In the genomic region with DNA sequence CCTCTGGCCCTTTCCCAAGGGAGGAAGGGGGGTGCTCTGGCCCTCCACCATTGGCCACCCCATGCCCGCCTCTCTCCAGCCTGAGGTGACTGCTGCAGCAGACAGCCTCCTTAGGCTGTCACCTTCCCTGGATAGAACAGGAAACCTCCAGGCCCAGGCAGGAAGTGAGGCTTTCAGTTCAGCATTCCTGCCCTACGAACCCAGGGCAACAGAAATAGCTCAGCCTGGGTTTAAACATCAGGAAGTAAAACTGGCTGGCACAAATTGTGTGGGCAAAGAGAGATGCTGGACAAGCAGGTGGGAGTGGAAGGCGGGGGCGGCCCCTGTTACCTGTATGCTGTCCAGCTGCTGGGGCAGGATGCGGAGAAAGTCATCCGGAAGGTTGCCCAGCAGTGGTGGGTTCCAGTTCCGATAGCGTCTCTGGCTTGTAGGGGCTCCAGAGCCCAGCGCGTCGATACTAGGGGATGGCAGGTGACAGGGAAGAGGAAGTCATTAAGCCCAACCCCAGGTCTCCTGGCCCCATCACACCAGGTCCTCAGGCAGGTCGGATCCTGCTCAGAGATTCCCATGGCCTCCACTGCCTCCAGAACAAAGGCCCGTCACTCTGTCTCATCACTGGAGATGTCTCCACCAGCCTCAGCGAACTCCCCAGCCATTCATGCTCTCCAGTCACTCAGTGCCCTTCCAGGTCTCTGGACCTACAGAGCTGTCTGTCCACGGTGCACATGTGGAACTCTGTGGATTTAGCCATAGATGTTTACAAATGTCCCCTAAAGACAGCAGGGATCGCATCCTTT, we compare ENCODE assay signal across 9 cellular contexts. TPM values are rescaled to one million over a fixed set of nuclear protein-coding genes. Genes with fewer than 3 reads are reported as not detected.
A peak's percentile ranks its signal among the peaks of the same experiment; 100 is the strongest.
DNase-seq lines count a peak whose midpoint lies in the region; ATAC-seq and TF ChIP-seq lines count a peak whose summit lies in the region.
"Had no signal": no experiment of that assay in that cellular context is flagged by ENCODE, and none has a peak within 500 bp of the region (broad histone marks: within the 10 kb centered on the region; RNA-seq: fewer than 3 reads in every experiment).

No MANE protein-coding gene starts in this region.

- H3K4me3 ChIP-seq in HUES6 (ENCODE audit: low read depth, low read length): no peak overlapping the region
- no peak overlapping the region for H3K4me3 ChIP-seq in brain microvascular endothelial cell (ENCODE audit: low read depth, low read length)
- H3K4me3 ChIP-seq in lower lobe of right lung: no peak overlapping the region
- no peak overlapping the region for H3K4me3 ChIP-seq in thoracic aorta

- ATAC-seq in lower lobe of right lung (no peak), thoracic aorta (ENCODE audit: insufficient number of reproducible peaks, low FRiP score, low read depth) (no peak), GM21367 (IDR thresholded peaks at IDR 0.05; ENCODE audit: unreplicated experiment) (no peak), GM21423 (IDR thresholded peaks at IDR 0.05; ENCODE audit: unreplicated experiment) (no peak)

- in situ Hi-C loops in brain microvascular endothelial cell (cut with HindIII; ENCODE audit: low pct_ligation_motif_present, low sequenced_read_pairs): no loop called here

- TF ChIP-seq CTCF in brain microvascular endothelial cell (IDR thresholded peaks at IDR 0.05; ENCODE audit: low read depth, low read length, missing control alignments) (no peak), lower lobe of right lung (IDR thresholded peaks at IDR 0.05) (no peak), thoracic aorta (IDR thresholded peaks at IDR 0.05) (no peak)

- DNase-seq in brain microvascular endothelial cell: no peak
- no peak for DNase-seq in lower lobe of right lung
- DNase-seq in thoracic aorta (ENCODE audit: low spot score): no peak
- DNase-seq in activated CD8-positive, alpha-beta memory T cell treated with anti-CD3 and anti-CD28 coated beads, Interleukin-2, amount 50 U/mL, for 4 hours: no peak
- DNase-seq: activated CD4-positive, alpha-beta memory T cell treated with anti-CD3 and anti-CD28 coated beads for 36 hours; NCI-H226 had no signal

- no peaks in the 10 kb centered on the region for H3K9me3 ChIP-seq in HUES6 (ENCODE audit: control insufficient read depth, insufficient read depth, low read depth, low read length)
- H3K9me3 ChIP-seq in lower lobe of right lung: no peaks in the 10 kb centered on the region
- no peaks in the 10 kb centered on the region for H3K9me3 ChIP-seq in thoracic aorta

- H3K36me3 ChIP-seq in HUES6 (ENCODE audit: control insufficient read depth, insufficient read depth, low read length) (no peaks in the 10 kb centered on the region), brain microvascular endothelial cell (replicated peaks) (peaks cover 7% of the 10 kb centered on the region), lower lobe of right lung (peaks cover 67% of the 10 kb centered on the region), thoracic aorta (peaks cover 10% of the 10 kb centered on the region)

- H3K27me3 ChIP-seq in HUES6 (ENCODE audit: control insufficient read depth, insufficient read depth, low read length) (peaks cover 10% of the 10 kb centered on the region; the same call in 1 of the 2 replicates), brain microvascular endothelial cell (replicated peaks) (no peaks in the 10 kb centered on the region), lower lobe of right lung (ENCODE audit: low read depth) (no peaks in the 10 kb centered on the region), thoracic aorta (replicated peaks; ENCODE audit: insufficient read depth) (no peaks in the 10 kb centered on the region)

- intact Hi-C loops in lower lobe of right lung (cut with DNase I): no loop called here

- peak overlapping the region; percentile 87; the same call in 1 of the 2 replicates for H3K27ac ChIP-seq in HUES6 (ENCODE audit: low read depth, low read length)
- H3K27ac ChIP-seq in brain microvascular endothelial cell: peak overlapping the region; percentile 87
- peak overlapping the region; percentile 78 for H3K27ac ChIP-seq in lower lobe of right lung
- H3K27ac ChIP-seq in thoracic aorta: peak overlapping the region; percentile 90 to 91

- H3K9ac ChIP-seq in HUES6 (ENCODE audit: low read length): peak overlapping the region; percentile 86

- H3K4me1 ChIP-seq in HUES6 (ENCODE audit: control insufficient read depth, insufficient read depth, low read length) (peaks cover 69% of the 10 kb centered on the region), lower lobe of right lung (peaks cover 48% of the 10 kb centered on the region), thoracic aorta (ENCODE audit: control insufficient read depth in 1 of 2, low read depth in 2 of 2) (peaks cover 46 to 70% of the 10 kb centered on the region in 2 donors)

RNA-seq across cellular contexts. Expression of gene MRPS23, which starts 23.6 kb away (rescaled TPM):
- total RNA-seq in lower lobe of right lung (35.4 TPM), thoracic aorta (10 to 100 TPM; 16.2 to 16.6 TPM)
